In genomic region chr11:94493443-94494199, GRCh38 we compare ENCODE assay signal across 8 cellular contexts. TPM values are rescaled to one million over a fixed set of nuclear protein-coding genes. Genes with fewer than 3 reads are reported as not detected.
A peak's percentile ranks its signal among the peaks of the same experiment; 100 is the strongest.
DNase-seq lines count a peak whose midpoint lies in the region; ATAC-seq and TF ChIP-seq lines count a peak whose summit lies in the region.

ANKRD49 (plus strand) TSS chr11:94493984; CDS start chr11:94496694, 2,710 bp downstream.
MRE11 (minus strand) TSS chr11:94493844; CDS start chr11:94492801, 1,043 bp downstream.

- no peak within 1 kb of the TSS for H2BK12ac ChIP-seq in trophoblast cell (ENCODE audit: low read length)

- peak within 1 kb of the TSS; percentile 89 for H3K4me2 ChIP-seq in trophoblast cell (ENCODE audit: low read length)

- DNase-seq in NCI-H1436 (lab: John Stamatoyannopoulos, UW), result peak; percentile 98
- DNase-seq in T follicular helper cell (ENCODE audit: low read depth), result peak; percentile 96
- peak; percentile 100 for DNase-seq in adipocyte (ENCODE audit: low read depth)
- peak; percentile 98 for DNase-seq in cardiac septum (ENCODE audit: low spot score)
- peak; percentile 100 for DNase-seq in trophoblast cell
- peak; percentile 98 for DNase-seq in transverse colon

- H3K14ac ChIP-seq in trophoblast cell (ENCODE audit: low read length), result peak within 1 kb of the TSS; percentile 79

- H3K4me1 ChIP-seq in adipocyte (ENCODE audit: control insufficient read depth, insufficient read depth, low read length), result peaks cover 19% of the 10 kb centered on the region
- H3K4me1 ChIP-seq in trophoblast cell (ENCODE audit: control insufficient read depth in 1 of 2, insufficient read depth in 2 of 2, low read length in 2 of 2), result no peaks in the 10 kb centered on the region
- H3K4me1 ChIP-seq in transverse colon, result peaks cover 14 to 27% (median 18%) of the 10 kb centered on the region in 4 donors

- peaks cover 3% of the 10 kb centered on the region for H3K79me2 ChIP-seq in trophoblast cell (ENCODE audit: control insufficient read depth, insufficient read depth, low read length, poor library complexity)

- peak within 1 kb of the TSS; percentile 92 for H4K8ac ChIP-seq in trophoblast cell (ENCODE audit: low read depth, low read length)

- H3K36me3 ChIP-seq in adipocyte (ENCODE audit: control insufficient read depth, insufficient read depth, low read length, severe bottlenecking), result peaks cover 37% of the 10 kb centered on the region
- peaks cover 3 to 6% of the 10 kb centered on the region in 2 experiments for H3K36me3 ChIP-seq in trophoblast cell (ENCODE audit: control insufficient read depth in 1 of 2, insufficient read depth in 2 of 2, low read length in 2 of 2)
- H3K36me3 ChIP-seq in transverse colon, result peaks cover 0 to 24% (median 5%) of the 10 kb centered on the region in 4 donors

- H3K18ac ChIP-seq in trophoblast cell (ENCODE audit: low read length), result peak within 1 kb of the TSS; percentile 64

- H2AK5ac ChIP-seq in trophoblast cell (ENCODE audit: low read length), result no peak within 1 kb of the TSS

- peak within 1 kb of the TSS; percentile 86 for H3K9ac ChIP-seq in adipocyte (ENCODE audit: low read length)
- peak within 1 kb of the TSS; percentile 85 for H3K9ac ChIP-seq in trophoblast cell (ENCODE audit: low read length)

- intact Hi-C loops in cardiac septum (cut with DNase I), result no loop called here
- intact Hi-C loops in transverse colon (cut with DNase I; ENCODE audit: low total_unique reads), result no loop called here

- H3K23ac ChIP-seq in trophoblast cell (ENCODE audit: low read length), result no peak within 1 kb of the TSS

- peak within 1 kb of the TSS; percentile 64 for H4K91ac ChIP-seq in trophoblast cell (ENCODE audit: low read depth, low read length)

- H2BK120ac ChIP-seq in trophoblast cell (ENCODE audit: insufficient read depth, low read length, poor library complexity), result no peak within 1 kb of the TSS

- H2AFZ ChIP-seq in trophoblast cell (ENCODE audit: insufficient read depth, low read length, poor library complexity), result peak within 1 kb of the TSS; percentile 98

- H2BK5ac ChIP-seq in trophoblast cell (ENCODE audit: low read depth, low read length, poor library complexity), result peak within 1 kb of the TSS; percentile 67

- in situ Hi-C loops in transverse colon (cut with MboI; ENCODE audit: low pct_ligation_motif_present in 1 of 4, low pct_unique_long_range_greater_than_20kb in 1 of 4, low sequenced_read_pairs in 3 of 4), result loop anchor here in 3 of 4 donors (25.0 kb wide), 4 partner anchors 331 to 1294 kb away; partner anchors contain the start of genes C11orf54 (in 2 of the 3), TAF1D (in 2 of the 3), CEP57 (in 1 of the 3) and FAM76B (in 1 of the 3)

- WGBS in trophoblast cell (ENCODE audit: extremely low coverage, insufficient coverage, insufficient read length), result no CpG with 5 or more reads among the region's 54 CpGs
- WGBS in transverse colon (ENCODE audit: low coverage in 1 of 2), 2 donors, result 0% methylated on average over 48 of the region's 54 CpGs; no CpG with 5 or more reads in 1 of the 2 donors

- no peaks in the 10 kb centered on the region for H3K27me3 ChIP-seq in adipocyte (replicated peaks; ENCODE audit: control insufficient read depth, insufficient read depth, low read length)
- no peaks in the 10 kb centered on the region for H3K27me3 ChIP-seq in trophoblast cell (ENCODE audit: insufficient read depth, low read length)
- H3K27me3 ChIP-seq in transverse colon, result no peaks in the 10 kb centered on the region

- H4K12ac ChIP-seq in trophoblast cell (ENCODE audit: low read depth, low read length), result peak within 1 kb of the TSS; percentile 72

- H3K9me3 ChIP-seq in adipocyte (ENCODE audit: control insufficient read depth, low read length) (no peaks in the 10 kb centered on the region), trophoblast cell (ENCODE audit: insufficient read depth, low read depth, low read length) (no peaks in the 10 kb centered on the region), transverse colon (no peaks in the 10 kb centered on the region)

- H3K4ac ChIP-seq in trophoblast cell (ENCODE audit: low read depth, low read length), result peak within 1 kb of the TSS; percentile 80

- peak within 1 kb of the TSS; percentile 60 for H3K27ac ChIP-seq in trophoblast cell (ENCODE audit: low read depth, low read length)
- H3K27ac ChIP-seq in transverse colon, result peak within 1 kb of the TSS; percentile 85 to 92 (median 90)

- no peak for TF ChIP-seq EP300 in transverse colon (IDR thresholded peaks at IDR 0.05; ENCODE audit: low read depth)

- peak; percentile 100 for ATAC-seq in HG02798 (IDR thresholded peaks at IDR 0.05; ENCODE audit: poor library complexity, unreplicated experiment)

- peak within 1 kb of the TSS; percentile 82 for H3K4me3 ChIP-seq in GM12875 (ENCODE audit: low read depth, low read length)
- peak within 1 kb of the TSS; percentile 95 for H3K4me3 ChIP-seq in adipocyte (ENCODE audit: low read length)
- peak within 1 kb of the TSS; percentile 90 for H3K4me3 ChIP-seq in trophoblast cell (ENCODE audit: low read depth, low read length)
- H3K4me3 ChIP-seq in transverse colon, result peak within 1 kb of the TSS; percentile 82 to 94 (median 88)

- peak; percentile 78 for TF ChIP-seq POLR2A in transverse colon (IDR thresholded peaks at IDR 0.05)

- TF ChIP-seq CTCF in GM12875 (IDR thresholded peaks at IDR 0.05; ENCODE audit: borderline replicate concordance, insufficient read depth, low read depth, low read length) (no peak), transverse colon (IDR thresholded peaks at IDR 0.05) (peak in 2 of 5 experiments; percentile 22 to 23)

- peaks cover 9% of the 10 kb centered on the region for H3K79me1 ChIP-seq in trophoblast cell (ENCODE audit: low read length)

RNA-seq across cellular contexts. Expression of gene ANKRD49, which starts in this region (rescaled TPM):
- total RNA-seq in cardiac septum, result 6.4 TPM
- 16.1 and 19.0 TPM in 2 replicates for polyA plus RNA-seq in trophoblast cell (2013)
- total RNA-seq in transverse colon, result 10 to 100 TPM; 24.4 to 43.6 (median 33.2) TPM

RNA-seq across cellular contexts. Expression of gene MRE11, which starts in this region (rescaled TPM):
- 8.7 TPM for total RNA-seq in cardiac septum
- polyA plus RNA-seq in trophoblast cell (2013), result 12.4 TPM in 2 replicates
- total RNA-seq in transverse colon, result 10 to 100 TPM in 2 of 4 donors, 1 to 10 TPM in 2; 5.6 to 17.0 (median 9.9) TPM

Comparison
In these comparisons a context has a peak if more than half of its experiments do, and no peak if none do; other contexts are left out.
1. Peak in every context shown above with its lines: DNase-seq, ATAC-seq, H3K4me3 ChIP-seq and H3K27ac ChIP-seq.